ENCODE assay signal across 9 cellular contexts in genomic region chr3:71051893-71052687, GRCh38.
DNase-seq lines count a peak whose midpoint lies in the region; ATAC-seq and TF ChIP-seq lines count a peak whose summit lies in the region.
"Had no signal": no experiment of that assay in that cellular context is flagged by ENCODE, and none has a peak within 500 bp of the region (broad histone marks: within the 10 kb centered on the region; RNA-seq: fewer than 3 reads in every experiment).

No MANE protein-coding gene starts in this region.

- H3K4me1 Mint-ChIP-seq in stimulated activated naive CD8-positive, alpha-beta T cell treated with anti-CD3 and anti-CD28 coated beads, Interleukin-15, Interleukin-2, amounts not matched to agents 100 ng/mL and 50 ng/mL, for 24 hours (ENCODE audit: low read depth): peaks cover 100% of the 10 kb centered on the region
- peaks cover 99% of the 10 kb centered on the region for H3K4me1 Mint-ChIP-seq in activated naive CD8-positive, alpha-beta T cell treated with anti-CD3 and anti-CD28 coated beads for 36 hours

- H3K36me3 ChIP-seq in lung (ENCODE audit: control insufficient read depth in 2 of 2, insufficient read depth in 2 of 2, low read length in 2 of 2): peaks cover under 1 to 12% of the 10 kb centered on the region in 2 donors

- WGBS in lung, 2 donors: 55 to 60% methylated on average over 7 of the region's 7 CpGs

- DNase-seq in stimulated activated naive CD8-positive, alpha-beta T cell treated with anti-CD3 and anti-CD28 coated beads, Interleukin-15, Interleukin-2, amounts not matched to agents 100 U/mL and 50 U/mL, for 24 hours: no peak
- no peak for DNase-seq in activated naive CD8-positive, alpha-beta T cell treated with anti-CD3 and anti-CD28 coated beads for 36 hours
- no peak for DNase-seq in lung (ENCODE audit: low spot score)
- DNase-seq in kidney tubule cell (ENCODE audit: low spot score): no peak
- DNase-seq in T-helper 9 cell: no peak
- DNase-seq: activated CD4-positive, alpha-beta T cell treated with anti-CD3 and anti-CD28 coated beads for 4 hours had no signal

- peaks cover 98% of the 10 kb centered on the region for H3K36me3 Mint-ChIP-seq in stimulated activated naive CD8-positive, alpha-beta T cell treated with anti-CD3 and anti-CD28 coated beads, Interleukin-15, Interleukin-2, amounts not matched to agents 100 ng/mL and 50 ng/mL, for 24 hours (ENCODE audit: low read depth)
- peaks cover 92% of the 10 kb centered on the region for H3K36me3 Mint-ChIP-seq in activated naive CD8-positive, alpha-beta T cell treated with anti-CD3 and anti-CD28 coated beads for 36 hours

- no peaks in the 10 kb centered on the region for H3K9me3 Mint-ChIP-seq in stimulated activated naive CD8-positive, alpha-beta T cell treated with anti-CD3 and anti-CD28 coated beads, Interleukin-15, Interleukin-2, amounts not matched to agents 100 ng/mL and 50 ng/mL, for 24 hours
- no peaks in the 10 kb centered on the region for H3K9me3 Mint-ChIP-seq in activated naive CD8-positive, alpha-beta T cell treated with anti-CD3 and anti-CD28 coated beads for 36 hours

- no peak overlapping the region for H3K4me3 Mint-ChIP-seq in stimulated activated naive CD8-positive, alpha-beta T cell treated with anti-CD3 and anti-CD28 coated beads, Interleukin-15, Interleukin-2, amounts not matched to agents 100 ng/mL and 50 ng/mL, for 24 hours
- no peak overlapping the region for H3K4me3 Mint-ChIP-seq in activated naive CD8-positive, alpha-beta T cell treated with anti-CD3 and anti-CD28 coated beads for 36 hours

- no peak overlapping the region for H3K4me3 ChIP-seq in lung

- peaks cover 11 to 51% of the 10 kb centered on the region in 2 donors for H3K4me1 ChIP-seq in lung (ENCODE audit: control insufficient read depth in 2 of 2, insufficient read depth in 2 of 2, low read length in 2 of 2)

- peak overlapping the region; percentile 90 for H3K27ac Mint-ChIP-seq in stimulated activated naive CD8-positive, alpha-beta T cell treated with anti-CD3 and anti-CD28 coated beads, Interleukin-15, Interleukin-2, amounts not matched to agents 100 ng/mL and 50 ng/mL, for 24 hours
- H3K27ac Mint-ChIP-seq in activated naive CD8-positive, alpha-beta T cell treated with anti-CD3 and anti-CD28 coated beads for 36 hours: peak overlapping the region; percentile 91

- H3K27me3 Mint-ChIP-seq in stimulated activated naive CD8-positive, alpha-beta T cell treated with anti-CD3 and anti-CD28 coated beads, Interleukin-15, Interleukin-2, amounts not matched to agents 100 ng/mL and 50 ng/mL, for 24 hours: no peaks in the 10 kb centered on the region
- no peaks in the 10 kb centered on the region for H3K27me3 Mint-ChIP-seq in activated naive CD8-positive, alpha-beta T cell treated with anti-CD3 and anti-CD28 coated beads for 36 hours

- H3K27me3 ChIP-seq in lung (ENCODE audit: control insufficient read depth, insufficient read depth): no peaks in the 10 kb centered on the region

- H3K27ac ChIP-seq in lung (ENCODE audit: low read depth in 1 of 2, low read length in 1 of 2): peak overlapping the region; percentile 24 to 46

- no peak for ATAC-seq in stimulated activated naive CD8-positive, alpha-beta T cell treated with anti-CD3 and anti-CD28 coated beads, Interleukin-15, Interleukin-2, amounts not matched to agents 100 U/mL and 50 U/mL, for 24 hours
- no peak for ATAC-seq in lung (ENCODE audit: insufficient read depth, low FRiP score)
- no peak for ATAC-seq in HG02763 (IDR thresholded peaks at IDR 0.05; ENCODE audit: unreplicated experiment)
- no peak for ATAC-seq in HG02938 (IDR thresholded peaks at IDR 0.05; ENCODE audit: unreplicated experiment)

- TF ChIP-seq CTCF in lung (IDR thresholded peaks at IDR 0.05; ENCODE audit: control extremely low read depth, extremely low read depth): no peak

- H3K9me3 ChIP-seq in lung (ENCODE audit: control insufficient read depth in 2 of 2, insufficient read depth in 1 of 2, low read length in 1 of 2): no peaks in the 10 kb centered on the region
